ENCODE assay signal across 8 cellular contexts in genomic region chr4:52051213-52051614, GRCh38. TPM values are rescaled to one million over a fixed set of nuclear protein-coding genes. Genes with fewer than 3 reads are reported as not detected.
DNase-seq lines count a peak whose midpoint lies in the region; ATAC-seq and TF ChIP-seq lines count a peak whose summit lies in the region.

Gene SPATA18 (plus strand): TSS chr4:52051304. CDS start chr4:52051705, 401 bp downstream.

- no peaks in the 10 kb centered on the region for H3K36me3 ChIP-seq in parathyroid adenoma (ENCODE audit: control insufficient read depth, insufficient read depth, low read length)
- H3K36me3 ChIP-seq in PC-9 (ENCODE audit: low read depth), result no peaks in the 10 kb centered on the region

- no peaks in the 10 kb centered on the region for H3K4me1 ChIP-seq in parathyroid adenoma
- no peaks in the 10 kb centered on the region for H3K4me1 ChIP-seq in PC-9 (replicated peaks; ENCODE audit: insufficient read depth)

- BruUV-seq in PC-9 (replicated peaks; lab: Mats Ljungman, UMichigan), result no TSS peak

- no peaks in the 10 kb centered on the region for H3K9me3 ChIP-seq in parathyroid adenoma (ENCODE audit: control insufficient read depth, low read length)
- H3K9me3 ChIP-seq in PC-9 (ENCODE audit: insufficient read depth, low read depth), result no peaks in the 10 kb centered on the region

- H3K4me1 Mint-ChIP-seq in activated CD4-positive, alpha-beta T cell treated with anti-CD3 and anti-CD28 coated beads, Interleukin-2, amount 10 ng/mL, durations not matched to agents 24 days and 14 days, result peaks cover 6% of the 10 kb centered on the region
- peaks cover 36% of the 10 kb centered on the region for H3K4me1 Mint-ChIP-seq in WTC11

- no peaks in the 10 kb centered on the region for H3F3A ChIP-seq in PC-9 (ENCODE audit: insufficient read depth, low read depth)

- H2AFZ ChIP-seq in parathyroid adenoma (peak within 1 kb of the TSS; percentile 83), PC-9 (no peak within 1 kb of the TSS)

- no peaks in the 10 kb centered on the region for H3K36me3 Mint-ChIP-seq in activated CD4-positive, alpha-beta T cell treated with anti-CD3 and anti-CD28 coated beads, Interleukin-2, amount 10 ng/mL, durations not matched to agents 24 days and 14 days (ENCODE audit: low read depth)
- peaks cover 12% of the 10 kb centered on the region for H3K36me3 Mint-ChIP-seq in WTC11

- H3K27me3 ChIP-seq in parathyroid adenoma (ENCODE audit: control insufficient read depth, insufficient read depth, low read length) (no peaks in the 10 kb centered on the region), PC-9 (ENCODE audit: insufficient read depth, low read depth) (no peaks in the 10 kb centered on the region)

- H3K27ac ChIP-seq in parathyroid adenoma (peak within 1 kb of the TSS; percentile 36), PC-9 (no peak within 1 kb of the TSS)

- no peaks in the 10 kb centered on the region for H4K20me1 ChIP-seq in PC-9 (ENCODE audit: insufficient read depth)

- no peaks in the 10 kb centered on the region for H3K79me2 ChIP-seq in parathyroid adenoma
- no peaks in the 10 kb centered on the region for H3K79me2 ChIP-seq in PC-9 (ENCODE audit: low read depth)

- H3K27me3 Mint-ChIP-seq in activated CD4-positive, alpha-beta T cell treated with anti-CD3 and anti-CD28 coated beads, Interleukin-2, amount 10 ng/mL, durations not matched to agents 24 days and 14 days, result peaks cover 64% of the 10 kb centered on the region
- peaks cover 24% of the 10 kb centered on the region for H3K27me3 Mint-ChIP-seq in WTC11 (ENCODE audit: low read depth)

- H3K9me3 Mint-ChIP-seq in activated CD4-positive, alpha-beta T cell treated with anti-CD3 and anti-CD28 coated beads, Interleukin-2, amount 10 ng/mL, durations not matched to agents 24 days and 14 days, result no peaks in the 10 kb centered on the region
- peaks cover 12% of the 10 kb centered on the region for H3K9me3 Mint-ChIP-seq in WTC11

- TF ChIP-seq CTCF in WTC11 (IDR thresholded peaks at IDR 0.05), result no peak
- no peak for TF ChIP-seq CTCF in parathyroid adenoma (IDR thresholded peaks at IDR 0.05)
- no peak for TF ChIP-seq CTCF in PC-9 (conservative IDR thresholded peaks at IDR 0.05)

- intact Hi-C loops in activated CD4-positive, alpha-beta T cell treated with anti-CD3 and anti-CD28 coated beads, Interleukin-2, amount 10 ng/mL, durations not matched to agents 24 days and 14 days (cut with micrococcal nuclease), result no loop called here
- intact Hi-C loops in PC-9 (cut with micrococcal nuclease; ENCODE audit: unreplicated experiment), result no loop called here

- H3K9ac ChIP-seq in parathyroid adenoma, result no peak within 1 kb of the TSS

- CTCF ChIA-PET in WTC11 (lab: Charles Lee) (no interaction called here), PC-9 (lab: Charles Lee) (no interaction called here)

- POLR2A ChIA-PET in WTC11 (lab: Charles Lee) (no interaction called here), PC-9 (lab: Charles Lee; ENCODE audit: unreplicated experiment) (no interaction called here)

- peak within 1 kb of the TSS; percentile 76 for H3K4me3 Mint-ChIP-seq in activated CD4-positive, alpha-beta T cell treated with anti-CD3 and anti-CD28 coated beads, Interleukin-2, amount 10 ng/mL, durations not matched to agents 24 days and 14 days
- peak within 1 kb of the TSS; percentile 87 for H3K4me3 Mint-ChIP-seq in WTC11

- no peak within 1 kb of the TSS for H3K27ac Mint-ChIP-seq in activated CD4-positive, alpha-beta T cell treated with anti-CD3 and anti-CD28 coated beads, Interleukin-2, amount 10 ng/mL, durations not matched to agents 24 days and 14 days
- H3K27ac Mint-ChIP-seq in WTC11, result peak within 1 kb of the TSS; percentile 80

- H3K4me2 ChIP-seq in parathyroid adenoma (ENCODE audit: low read length) (peak within 1 kb of the TSS; percentile 95), PC-9 (no peak within 1 kb of the TSS)

- no peaks in the 10 kb centered on the region for H3K9me2 ChIP-seq in PC-9 (ENCODE audit: insufficient read depth)

- H3K4me3 ChIP-seq in parathyroid adenoma (ENCODE audit: low read depth, low read length) (peak within 1 kb of the TSS; percentile 70), PC-9 (no peak within 1 kb of the TSS)

- ATAC-seq in HG02642 (IDR thresholded peaks at IDR 0.05; ENCODE audit: poor library complexity, unreplicated experiment), result peak; percentile 53
- ATAC-seq in WTC11, result peak; percentile 38

- peak; percentile 56 for DNase-seq in activated CD4-positive, alpha-beta T cell treated with anti-CD3 and anti-CD28 coated beads, Interleukin-2, amount 10 ng/mL, durations not matched to agents 24 days and 14 days
- DNase-seq in activated CD4-positive, alpha-beta T cell treated with anti-CD3 and anti-CD28 coated beads, Interleukin-2, amount 50 U/mL, for 1 hour, result no peak
- DNase-seq in WTC11 (ENCODE audit: low spot score) (peak; percentile 19), germinal center (ENCODE audit: low spot score) (peak; percentile 54), PC-9 (no peak), SHP77 treated with DMSO at 0.1 percent for 48 hours (lab: John Stamatoyannopoulos, UW) (no peak)

TF ChIP-seq in WTC11, 78 proteins besides CTCF, POLR2A, EP300 and RAD21 (continues in another document):
- no peak for TF ChIP-seq GABPB1 (CRISPR knock-in tag; IDR thresholded peaks at IDR 0.05)
- TF ChIP-seq NR1H2 (CRISPR knock-in tag; IDR thresholded peaks at IDR 0.05), result 0 out of 2 replicates have a peak, but pooled peaks have one; percentile 53
- 0 out of 2 replicates have a peak, but pooled peaks have one; percentile 25 for TF ChIP-seq ZNF317 (CRISPR knock-in tag; IDR thresholded peaks at IDR 0.05; ENCODE audit: borderline replicate concordance, low read depth)
- TF ChIP-seq JUN (CRISPR knock-in tag; IDR thresholded peaks at IDR 0.05), result no peak
- TF ChIP-seq FOXK1 (CRISPR knock-in tag; IDR thresholded peaks at IDR 0.05), result 0 out of 2 replicates have a peak, but pooled peaks have one; percentile 21
- TF ChIP-seq SP1 (CRISPR knock-in tag; conservative IDR thresholded peaks at IDR 0.05), result 0 out of 2 replicates have a peak, but pooled peaks have one; percentile 32
- TF ChIP-seq ZBTB43 (CRISPR knock-in tag; IDR thresholded peaks at IDR 0.05), result no peak
- peak; percentile 36; the same call in 1 of the 2 replicates for TF ChIP-seq ZNF423 (CRISPR knock-in tag; IDR thresholded peaks at IDR 0.05)
- no peak for TF ChIP-seq ZNF281 (CRISPR knock-in tag; IDR thresholded peaks at IDR 0.05)
- TF ChIP-seq FOXP1 (CRISPR knock-in tag; IDR thresholded peaks at IDR 0.05; ENCODE audit: borderline replicate concordance), result no peak
- TF ChIP-seq ZNF416 (CRISPR knock-in tag; IDR thresholded peaks at IDR 0.05), result no peak
- no peak for TF ChIP-seq ZNF396 (CRISPR knock-in tag; IDR thresholded peaks at IDR 0.05; ENCODE audit: borderline replicate concordance)
- 0 out of 2 replicates have a peak, but pooled peaks have one; percentile 13 for TF ChIP-seq KAT7 (CRISPR knock-in tag; IDR thresholded peaks at IDR 0.05; ENCODE audit: borderline replicate concordance)
- no peak for TF ChIP-seq ZNF425 (CRISPR knock-in tag; conservative IDR thresholded peaks at IDR 0.05)

RNA-seq across cellular contexts. Expression of gene SPATA18, which starts in this region (rescaled TPM):
- 0.07 TPM in 1 of 2 replicates, not detected in the other for total RNA-seq in activated CD4-positive, alpha-beta T cell treated with anti-CD3 and anti-CD28 coated beads, Interleukin-2, amount 10 ng/mL, durations not matched to agents 24 days and 14 days
- total RNA-seq in WTC11 (2021) (6.0 to 7.7 TPM (median 6.6 TPM) in 3 replicates), PC-9 (2021) (0.13 and 0.20 TPM in 2 replicates)

Comparison
In these comparisons a context has a peak if more than half of its experiments do, and no peak if none do; other contexts are left out.
1. Peak in DNase-seq in activated CD4-positive, alpha-beta T cell treated with anti-CD3 and anti-CD28 coated beads, Interleukin-2, amount 10 ng/mL, durations not matched to agents 24 days and 14 days; RNA of the gene not detected or under 1 TPM.
2. DNase-seq: peak in WTC11 (single experiment) and germinal center (single experiment); none in activated CD4-positive, alpha-beta T cell treated with anti-CD3 and anti-CD28 coated beads, Interleukin-2, amount 50 U/mL, for 1 hour (single experiment), PC-9 (0 of 2) and SHP77 treated with DMSO at 0.1 percent for 48 hours (single experiment).